Comparison of ENCODE assay signal across 17 cellular contexts in the genomic region with DNA sequence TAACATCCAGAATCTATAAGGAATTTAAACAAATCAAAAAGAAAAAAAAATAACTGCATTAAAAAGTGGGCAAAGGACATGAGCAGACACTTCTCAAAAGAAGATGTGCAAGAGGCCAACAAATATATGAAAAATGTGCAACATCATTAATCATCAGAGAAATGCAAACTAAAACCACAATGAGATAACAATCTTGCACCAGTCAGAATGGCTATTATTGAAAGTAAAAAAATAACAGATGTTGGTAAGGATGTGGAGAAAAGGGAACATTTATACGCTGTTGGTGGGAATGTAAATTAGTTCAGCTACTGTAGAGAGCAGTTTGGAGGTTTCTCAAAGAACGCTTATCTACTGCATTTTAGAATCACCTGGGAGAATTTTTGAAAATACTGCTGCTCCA.
"Had no signal": no experiment of that assay in that cellular context is flagged by ENCODE, and none has a peak within 500 bp of the region (broad histone marks: within the 10 kb centered on the region; RNA-seq: fewer than 3 reads in every experiment).

No MANE protein-coding gene starts in this region.

- H3K4me1 Mint-ChIP-seq: brain, memory B cell, nephron had no signal

- H3K36me3 Mint-ChIP-seq: activated naive CD4-positive, alpha-beta T cell treated with anti-CD3 and anti-CD28 coated beads, Interleukin-2, amount 50 U/mL, for 72 hours; brain; memory B cell had no signal

- H3K9me3 ChIP-seq: thyroid gland, uterus had no signal

- DNase-seq: activated CD4-positive, alpha-beta T cell treated with anti-CD3 and anti-CD28 coated beads, Interleukin-2, amount 50 U/mL, for 1 hour; activated CD4-positive, CD25-positive, alpha-beta regulatory T cell; activated T-cell treated with anti-CD3 and anti-CD28 coated beads for 4 hours; amygdala; effector memory CD4-positive, alpha-beta T cell; foreskin fibroblast; occipital lobe; right cardiac atrium; small intestine; thyroid gland; uterus had no signal

- FAIRE-seq: small intestine had no signal

- H3K27ac Mint-ChIP-seq: activated naive CD4-positive, alpha-beta T cell treated with anti-CD3 and anti-CD28 coated beads, Interleukin-2, amount 50 U/mL, for 72 hours; brain; memory B cell; nephron; progenitor cell of endocrine pancreas had no signal

- H3K4me3 Mint-ChIP-seq: brain, memory B cell, nephron had no signal

- H3K27me3 Mint-ChIP-seq: memory B cell, progenitor cell of endocrine pancreas had no signal

- H3K27ac ChIP-seq: thyroid gland, uterus had no signal

- H3K4me1 ChIP-seq: thyroid gland, uterus had no signal

- H3K4me3 ChIP-seq: thyroid gland, uterus had no signal

- H3K27me3 ChIP-seq: thyroid gland, uterus had no signal

- H3K36me3 ChIP-seq: thyroid gland, uterus had no signal

- ATAC-seq: activated naive CD4-positive, alpha-beta T cell treated with anti-CD3 and anti-CD28 coated beads, Interleukin-2, amount 50 U/mL, for 72 hours; left lobe of liver; right cardiac atrium had no signal
